In genomic region chr1:144546274-144547171, GRCh38 we compare ENCODE assay signal across 8 cellular contexts. TPM values are rescaled to one million over a fixed set of nuclear protein-coding genes. Genes with fewer than 3 reads are reported as not detected.
DNase-seq lines count a peak whose midpoint lies in the region; ATAC-seq and TF ChIP-seq lines count a peak whose summit lies in the region.
"Not testable (repeated sequence)": the region's sequence is repeated elsewhere in the genome, so short reads cannot be mapped to it uniquely, and the experiment has no call there.

No MANE protein-coding gene starts in this region.

- in situ Hi-C loops in ACHN (cut with HindIII; ENCODE audit: low pct_ligation_motif_present, low pct_unique_long_range_greater_than_20kb, low sequenced_read_pairs) = not testable (repeated sequence)

- intact Hi-C loops in colonic mucosa (cut with DNase I) = not testable (repeated sequence)

- peak overlapping the region; percentile 81 for H3K27ac ChIP-seq in colonic mucosa
- peak overlapping the region in 20 of 21 experiments; percentile 48 to 99 (median 93) for H3K27ac ChIP-seq in skin epidermis

- TF ChIP-seq CTCF in colonic mucosa (IDR thresholded peaks at IDR 0.05) = not testable (repeated sequence)

- H3K4me3 ChIP-seq in colonic mucosa = peak overlapping the region; percentile 30
- H3K4me3 ChIP-seq in skin epidermis = peak overlapping the region; percentile 19 to 40 (median 28)

- not testable (repeated sequence) for H3K9me3 ChIP-seq in colonic mucosa

- DNase-seq in ACHN (peak; percentile 97), NCI-H526 (lab: John Stamatoyannopoulos, UW) (peak; percentile 97 to 98), colonic mucosa (peak; percentile 41), islet precursor cell (peak; percentile 92)
- DNase-seq in activated CD4-positive, alpha-beta T cell treated with anti-CD3 and anti-CD28 coated beads, Interleukin-2, amount 50 U/mL, for 1 hour = peak; percentile 60

- H3K9ac ChIP-seq in colonic mucosa (ENCODE audit: low read depth in 2 of 2, low read length in 2 of 2) = peak overlapping the region; percentile 46 to 70

- H3K4me1 ChIP-seq in colonic mucosa = not testable (repeated sequence)

- ATAC-seq in GM18870 (IDR thresholded peaks at IDR 0.05; ENCODE audit: unreplicated experiment) (peak; percentile 77), HG03064 (IDR thresholded peaks at IDR 0.05; ENCODE audit: low read depth, unreplicated experiment) (peak; percentile 77)

- not testable (repeated sequence) for H3K27me3 ChIP-seq in colonic mucosa

- not testable (repeated sequence) for H3K36me3 ChIP-seq in colonic mucosa

RNA-seq across cellular contexts. Expression of gene PPIAL4F, which starts 46.2 kb away (rescaled TPM):
- total RNA-seq in colonic mucosa = not detected

Comparison
In these comparisons a context has a peak if more than half of its experiments do, and no peak if none do; other contexts are left out.
1. Peak in every context shown above with its lines: DNase-seq, ATAC-seq, H3K4me3 ChIP-seq and H3K27ac ChIP-seq.
2. DNase-seq: peak in every context shown above with its lines; median percentile 98 in NCI-H526; 97 in ACHN; 92 in islet precursor cell; 60 in activated CD4-positive, alpha-beta T cell treated with anti-CD3 and anti-CD28 coated beads, Interleukin-2, amount 50 U/mL, for 1 hour; 41 in colonic mucosa.